1 cellular context compared by ENCODE assay signal in genomic region chr4:72567821-72568620, GRCh38.
TF ChIP-seq lines count a peak whose summit lies in the region.

No MANE protein-coding gene starts in this region.

TF ChIP-seq in K562, 482 proteins besides CTCF, POLR2A, EP300 and RAD21 (continued from another document and continues in another):
- TF ChIP-seq SREBF1 (IDR thresholded peaks at IDR 0.05; ENCODE audit: borderline replicate concordance, low read depth, low read length), result no peak
- TF ChIP-seq THRAP3 (IDR thresholded peaks at IDR 0.05; ENCODE audit: borderline replicate concordance), result no peak
- TF ChIP-seq ETV5 (CRISPR knock-in tag; IDR thresholded peaks at IDR 0.05; ENCODE audit: low read depth), result peak; percentile 70; the same call in 1 of the 2 replicates
- peak; percentile 24; the same call in 1 of the 2 replicates for TF ChIP-seq CREB1 (IDR thresholded peaks at IDR 0.05)
- TF ChIP-seq CREB1 (CRISPR knock-in tag; IDR thresholded peaks at IDR 0.05), result no peak
- no peak for TF ChIP-seq ZZZ3 (IDR thresholded peaks at IDR 0.05)
- no peak for TF ChIP-seq TAL1 (IDR thresholded peaks at IDR 0.05)
- no peak for TF ChIP-seq SIX5 (IDR thresholded peaks at IDR 0.05; ENCODE audit: borderline replicate concordance in 1 of 2, insufficient read depth in 1 of 2, low read depth in 1 of 2, low read length in 2 of 2)
- TF ChIP-seq RCOR1 (IDR thresholded peaks at IDR 0.05; ENCODE audit: borderline replicate concordance in 1 of 2, low read depth in 2 of 2, low read length in 2 of 2), result peak; percentile 36 to 86; a peak in 1 of 4 replicates
- TF ChIP-seq ZNF395 (CRISPR knock-in tag; IDR thresholded peaks at IDR 0.05), result no peak
- TF ChIP-seq ATF1 (CRISPR knock-in tag; IDR thresholded peaks at IDR 0.05), result no peak
- 0 out of 2 replicates have a peak, but pooled peaks have one; percentile 49 for TF ChIP-seq ATF1 (tag; IDR thresholded peaks at IDR 0.05)
- TF ChIP-seq ADNP (tag; IDR thresholded peaks at IDR 0.05), result no peak
- TF ChIP-seq SNAPC5 (CRISPR knock-in tag; IDR thresholded peaks at IDR 0.05), result no peak
- TF ChIP-seq SIRT6 (IDR thresholded peaks at IDR 0.05; ENCODE audit: low read depth, low read length), result no peak
- no peak for TF ChIP-seq ZNF165 (CRISPR knock-in tag; IDR thresholded peaks at IDR 0.05; ENCODE audit: borderline replicate concordance)
- no peak for TF ChIP-seq ELF2 (CRISPR knock-in tag; IDR thresholded peaks at IDR 0.05)
- TF ChIP-seq TCF15 (CRISPR knock-in tag; IDR thresholded peaks at IDR 0.05), result no peak
- TF ChIP-seq FOXJ2 (tag; IDR thresholded peaks at IDR 0.05), result no peak
- TF ChIP-seq KAT7 (CRISPR knock-in tag; IDR thresholded peaks at IDR 0.05; ENCODE audit: borderline replicate concordance), result no peak
- peak; percentile 27 for TF ChIP-seq PRPF4 (IDR thresholded peaks at IDR 0.05; ENCODE audit: insufficient read depth, low read depth, low read length, poor library complexity, severe bottlenecking)
- TF ChIP-seq XRCC4 (IDR thresholded peaks at IDR 0.05; ENCODE audit: extremely low read depth, insufficient read depth, insufficient read length), result no peak
- no peak for TF ChIP-seq BMI1 (IDR thresholded peaks at IDR 0.05; ENCODE audit: low read length)
- no peak for TF ChIP-seq ATF2 (CRISPR knock-in tag; IDR thresholded peaks at IDR 0.05)
- TF ChIP-seq TAF1 (IDR thresholded peaks at IDR 0.05; ENCODE audit: control insufficient read depth, extremely low read depth, insufficient read depth, low read length, severe bottlenecking), result peak; percentile 73
- TF ChIP-seq TOE1 (IDR thresholded peaks at IDR 0.05; ENCODE audit: borderline replicate concordance), result peak; percentile 24; the same call in 1 of the 2 replicates
- no peak for TF ChIP-seq TOE1 (CRISPR knock-in tag; IDR thresholded peaks at IDR 0.05; ENCODE audit: borderline replicate concordance, low read depth)
- TF ChIP-seq ZNF384 (IDR thresholded peaks at IDR 0.05; ENCODE audit: low read depth, low read length), result peak; percentile 75
- TF ChIP-seq PURB (CRISPR knock-in tag; IDR thresholded peaks at IDR 0.05; ENCODE audit: low read depth), result no peak
- peak; percentile 63 for TF ChIP-seq CHD1 (IDR thresholded peaks at IDR 0.05; ENCODE audit: low read length)
- no peak for TF ChIP-seq MAFG (tag; conservative IDR thresholded peaks at IDR 0.05)
- peak; percentile 80; the same call in 1 of the 2 replicates for TF ChIP-seq NKRF (IDR thresholded peaks at IDR 0.05; ENCODE audit: borderline replicate concordance)
- TF ChIP-seq PHF21A (IDR thresholded peaks at IDR 0.05; ENCODE audit: borderline replicate concordance, low read depth), result no peak
- TF ChIP-seq NR2C2 (CRISPR knock-in tag; IDR thresholded peaks at IDR 0.05), result no peak
- no peak for TF ChIP-seq NR2C2 (tag; IDR thresholded peaks at IDR 0.05)
- no peak for TF ChIP-seq RERE (CRISPR knock-in tag; IDR thresholded peaks at IDR 0.05; ENCODE audit: borderline replicate concordance)
- TF ChIP-seq BCL6 (CRISPR knock-in tag; IDR thresholded peaks at IDR 0.05), result no peak
- no peak for TF ChIP-seq EZH2 (IDR thresholded peaks at IDR 0.05; ENCODE audit: borderline replicate concordance, low read depth, low read length)
- no peak for TF ChIP-seq WHSC1 (IDR thresholded peaks at IDR 0.05; ENCODE audit: low read length)
- TF ChIP-seq MBD1 (CRISPR knock-in tag; IDR thresholded peaks at IDR 0.05), result no peak
- TF ChIP-seq MIER1 (IDR thresholded peaks at IDR 0.05; ENCODE audit: low read depth), result no peak
- TF ChIP-seq TFAM (CRISPR knock-in tag; conservative IDR thresholded peaks at IDR 0.05), result no peak
- TF ChIP-seq SNIP1 (IDR thresholded peaks at IDR 0.05; ENCODE audit: low read depth), result no peak
- TF ChIP-seq CREM (IDR thresholded peaks at IDR 0.05; ENCODE audit: low read depth), result peak; percentile 26
- peak; percentile 17 to 62; a peak in 2 of 4 replicates for TF ChIP-seq UBTF (IDR thresholded peaks at IDR 0.05; ENCODE audit: borderline replicate concordance in 1 of 2, low read depth in 2 of 2, low read length in 2 of 2)
- TF ChIP-seq ZNF445 (CRISPR knock-in tag; IDR thresholded peaks at IDR 0.05; ENCODE audit: low read depth), result no peak
- TF ChIP-seq U2AF2 (optimal IDR thresholded peaks at IDR 0.05; ENCODE audit: low read depth, low read length), result no peak
- no peak for TF ChIP-seq ZNF408 (CRISPR knock-in tag; IDR thresholded peaks at IDR 0.05; ENCODE audit: low read depth)
- no peak for TF ChIP-seq ZNF57 (CRISPR knock-in tag; IDR thresholded peaks at IDR 0.05)
- TF ChIP-seq HDAC1 (IDR thresholded peaks at IDR 0.05), result peak in 1 of 2 experiments; percentile 79; a peak in 2 of 4 replicates
- no peak for TF ChIP-seq TFE3 (CRISPR knock-in tag; IDR thresholded peaks at IDR 0.05)
- TF ChIP-seq NELFE (IDR thresholded peaks at IDR 0.05; ENCODE audit: insufficient read depth, insufficient read length), result no peak
- no peak for TF ChIP-seq CGGBP1 (CRISPR knock-in tag; IDR thresholded peaks at IDR 0.05)
- TF ChIP-seq KHSRP (IDR thresholded peaks at IDR 0.05), result no peak
- TF ChIP-seq IRF2 (CRISPR knock-in tag; IDR thresholded peaks at IDR 0.05), result no peak
- no peak for TF ChIP-seq ZNF274 (IDR thresholded peaks at IDR 0.05; ENCODE audit: borderline replicate concordance, low read depth, low read length)
- TF ChIP-seq POLR2AphosphoS2 (IDR thresholded peaks at IDR 0.05; ENCODE audit: low read length), result no peak
